In the genomic region with DNA sequence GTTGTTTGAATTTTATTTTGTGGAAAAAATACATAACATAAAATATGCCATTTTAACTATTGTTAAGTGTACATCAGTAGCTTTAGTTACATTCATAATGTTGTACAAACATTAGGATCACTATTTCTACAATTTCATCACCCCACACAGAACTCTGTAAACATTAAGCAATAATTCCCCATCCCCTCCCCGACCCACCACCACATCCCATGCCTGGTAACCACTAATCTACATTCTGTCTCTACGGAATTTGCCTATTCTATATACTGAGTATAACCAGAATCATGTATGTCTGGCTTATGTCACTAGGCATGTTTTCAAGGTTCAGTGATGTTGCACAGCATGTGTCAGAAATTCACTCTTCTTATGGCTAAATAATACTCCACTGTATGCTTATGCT, we compare ENCODE assay signal across 25 cellular contexts.
"Had no signal": no experiment of that assay in that cellular context is flagged by ENCODE, and none has a peak within 500 bp of the region (broad histone marks: within the 10 kb centered on the region; RNA-seq: fewer than 3 reads in every experiment).

No MANE protein-coding gene starts in this region.

- H3K9me3 Mint-ChIP-seq: effector memory CD8-positive, alpha-beta T cell; natural killer cell treated with Interleukin-12 subunit alpha and Interleukin-12 subunit beta and Interleukin-15 and Interleukin-18, amount 100 ng/mL, for 72 hours had no signal

- H3K4me3 ChIP-seq: esophagus muscularis mucosa, heart left ventricle, mucosa of descending colon, neural progenitor cell, ovary, right atrium auricular region, sigmoid colon, skin epidermis, stomach, thoracic aorta, transverse colon had no signal

- FAIRE-seq: colon had no signal

- H3K27me3 ChIP-seq: esophagus muscularis mucosa, heart left ventricle, neural progenitor cell, ovary, right atrium auricular region, sigmoid colon, stomach, transverse colon had no signal

- H3K27ac ChIP-seq: epithelial cell of prostate, esophagus muscularis mucosa, heart left ventricle, neural progenitor cell, ovary, right atrium auricular region, sigmoid colon, skin epidermis, stomach, thoracic aorta, transverse colon had no signal

- H3K4me1 Mint-ChIP-seq: neural progenitor cell had no signal

- ATAC-seq: effector memory CD8-positive, alpha-beta T cell; heart left ventricle; left lobe of liver; mucosa of descending colon; natural killer cell treated with Interleukin-12 subunit alpha and Interleukin-12 subunit beta and Interleukin-15 and Interleukin-18, amount 100 ng/mL, for 72 hours had no signal

- H3K9ac ChIP-seq: neural progenitor cell had no signal

- H3K4me2 ChIP-seq: neural progenitor cell had no signal

- H3K27ac Mint-ChIP-seq: dendritic cell treated with granulocyte-macrophage colony-stimulating factor and Interleukin-4, amounts not matched to agents 40 ng/mL and 50 ng/mL, for 4 days; effector memory CD8-positive, alpha-beta T cell; natural killer cell treated with Interleukin-12 subunit alpha and Interleukin-12 subunit beta and Interleukin-15 and Interleukin-18, amount 100 ng/mL, for 72 hours; neural progenitor cell had no signal

- H3K4me3 Mint-ChIP-seq: dendritic cell treated with granulocyte-macrophage colony-stimulating factor and Interleukin-4, amounts not matched to agents 40 ng/mL and 50 ng/mL, for 4 days; effector memory CD8-positive, alpha-beta T cell; natural killer cell treated with Interleukin-12 subunit alpha and Interleukin-12 subunit beta and Interleukin-15 and Interleukin-18, amount 100 ng/mL, for 72 hours; neural progenitor cell had no signal

- H3K27me3 Mint-ChIP-seq: dendritic cell treated with granulocyte-macrophage colony-stimulating factor and Interleukin-4, amounts not matched to agents 40 ng/mL and 50 ng/mL, for 4 days had no signal

- DNase-seq: effector memory CD8-positive, alpha-beta T cell; foreskin melanocyte; heart left ventricle; hippocampal formation; islet precursor cell; mammary epithelial cell; mucosa of descending colon; nucleus accumbens; ovary; sigmoid colon; stimulated activated CD4-positive, alpha-beta T cell treated with anti-CD3 and anti-CD28 coated beads, Interleukin-2, amount 100 ng/mL, for 24 hours; stimulated activated naive CD4-positive, alpha-beta T cell; stomach; substantia nigra; transverse colon had no signal

- H3K36me3 Mint-ChIP-seq: natural killer cell treated with Interleukin-12 subunit alpha and Interleukin-12 subunit beta and Interleukin-15 and Interleukin-18, amount 100 ng/mL, for 72 hours had no signal

- H3K4me1 ChIP-seq: neural progenitor cell had no signal

- H3K9me3 ChIP-seq: esophagus muscularis mucosa, heart left ventricle, mucosa of descending colon, ovary, right atrium auricular region, sigmoid colon, thoracic aorta, transverse colon had no signal

- H2AFZ ChIP-seq: neural progenitor cell had no signal

- H3K36me3 ChIP-seq: esophagus muscularis mucosa, heart left ventricle, neural progenitor cell, ovary, right atrium auricular region, sigmoid colon, stomach, thoracic aorta, transverse colon had no signal
